ENCODE assay signal across 28 cellular contexts in genomic region chr22:24576793-24577192, GRCh38. TPM values are rescaled to one million over a fixed set of nuclear protein-coding genes. Genes with fewer than 3 reads are reported as not detected.
A peak's percentile ranks its signal among the peaks of the same experiment; 100 is the strongest.
DNase-seq lines count a peak whose midpoint lies in the region; ATAC-seq lines count a peak whose summit lies in the region.
"Had no signal": no experiment of that assay in that cellular context is flagged by ENCODE, and none has a peak within 500 bp of the region (broad histone marks: within the 10 kb centered on the region; RNA-seq: fewer than 3 reads in every experiment).

No MANE protein-coding gene starts in this region.

- peak overlapping the region; percentile 66 for H3K27ac Mint-ChIP-seq in activated naive CD8-positive, alpha-beta T cell
- no peak overlapping the region for H3K27ac Mint-ChIP-seq in activated naive CD8-positive, alpha-beta T cell treated with anti-CD3 and anti-CD28 coated beads for 36 hours
- peak overlapping the region; percentile 6 for H3K27ac Mint-ChIP-seq in activated naive CD8-positive, alpha-beta T cell treated with anti-CD3 and anti-CD28 coated beads, Interleukin-2, amount 50 U/mL, for 24 hours
- peak overlapping the region; percentile 23 for H3K27ac Mint-ChIP-seq in stimulated activated memory B cell treated with anti-CD40 and anti-IgM and Interleukin-4, amounts not matched to agents 10 μg/mL and 1 μg/mL and 100 μg/mL, for 72 hours
- H3K27ac Mint-ChIP-seq: activated CD4-positive, alpha-beta memory T cell treated with anti-CD3 and anti-CD28 coated beads, Interleukin-2, amount 10 ng/mL, durations not matched to agents 7 days and 5 days; B cell had no signal

- no peak for ATAC-seq in activated naive CD8-positive, alpha-beta T cell treated with anti-CD3 and anti-CD28 coated beads, Interleukin-2, amount 50 U/mL, for 24 hours
- ATAC-seq in left lobe of liver, result peak; percentile 67
- no peak for ATAC-seq in stimulated activated memory B cell treated with anti-CD40 and anti-IgM and Interleukin-4, amounts not matched to agents 10 μg/mL and 1 μg/mL and 100 μg/mL, for 72 hours
- ATAC-seq in GM19452 (IDR thresholded peaks at IDR 0.05; ENCODE audit: unreplicated experiment), result no peak
- ATAC-seq: body of pancreas had no signal

- H3K9me3 Mint-ChIP-seq in activated naive CD8-positive, alpha-beta T cell (ENCODE audit: low read depth), result no peaks in the 10 kb centered on the region
- H3K9me3 Mint-ChIP-seq in activated naive CD8-positive, alpha-beta T cell treated with anti-CD3 and anti-CD28 coated beads for 36 hours, result no peaks in the 10 kb centered on the region
- H3K9me3 Mint-ChIP-seq in activated naive CD8-positive, alpha-beta T cell treated with anti-CD3 and anti-CD28 coated beads, Interleukin-2, amount 50 U/mL, for 24 hours, result no peaks in the 10 kb centered on the region
- no peaks in the 10 kb centered on the region for H3K9me3 Mint-ChIP-seq in stimulated activated memory B cell treated with anti-CD40 and anti-IgM and Interleukin-4, amounts not matched to agents 10 μg/mL and 1 μg/mL and 100 μg/mL, for 72 hours
- H3K9me3 Mint-ChIP-seq: activated CD4-positive, alpha-beta memory T cell treated with anti-CD3 and anti-CD28 coated beads, Interleukin-2, amount 10 ng/mL, durations not matched to agents 7 days and 5 days had no signal

- no peak overlapping the region for H3K4me3 Mint-ChIP-seq in activated naive CD8-positive, alpha-beta T cell
- H3K4me3 Mint-ChIP-seq in activated naive CD8-positive, alpha-beta T cell treated with anti-CD3 and anti-CD28 coated beads for 36 hours, result no peak overlapping the region
- H3K4me3 Mint-ChIP-seq in activated naive CD8-positive, alpha-beta T cell treated with anti-CD3 and anti-CD28 coated beads, Interleukin-2, amount 50 U/mL, for 24 hours, result no peak overlapping the region
- H3K4me3 Mint-ChIP-seq in stimulated activated memory B cell treated with anti-CD40 and anti-IgM and Interleukin-4, amounts not matched to agents 10 μg/mL and 1 μg/mL and 100 μg/mL, for 72 hours, result no peak overlapping the region
- H3K4me3 Mint-ChIP-seq: activated CD4-positive, alpha-beta memory T cell treated with anti-CD3 and anti-CD28 coated beads, Interleukin-2, amount 10 ng/mL, durations not matched to agents 7 days and 5 days; B cell had no signal

- DNase-seq in activated naive CD8-positive, alpha-beta T cell treated with anti-CD3 and anti-CD28 coated beads for 36 hours, result no peak
- DNase-seq in activated naive CD8-positive, alpha-beta T cell treated with anti-CD3 and anti-CD28 coated beads, Interleukin-2, amount 50 U/mL, for 24 hours, result no peak
- no peak for DNase-seq in left lobe of liver (ENCODE audit: low spot score)
- no peak for DNase-seq in HK-2 (ENCODE audit: unreplicated experiment)
- DNase-seq in amygdala (lab: John Stamatoyannopoulos, UW), result no peak
- DNase-seq: ACHN; activated CD4-positive, alpha-beta memory T cell treated with anti-CD3 and anti-CD28 coated beads, Interleukin-2, amount 10 ng/mL, durations not matched to agents 7 days and 5 days; activated CD4-positive, CD25-positive, alpha-beta regulatory T cell treated with anti-CD3 and anti-CD28 coated beads, Interleukin-2, amount 50 U/mL, for 72 hours; activated effector memory CD4-positive, alpha-beta T cell treated with anti-CD3 and anti-CD28 coated beads, Interleukin-2, amount 50 U/mL, for 16 hours; adrenal gland; body of pancreas; hypothalamus; Karpas-422; left cardiac atrium; mesenchymal stem cell; NCI-H1417 treated with DMSO at 0.1 percent for 48 hours; NCI-H2029 treated with DMSO at 0.1 percent for 48 hours; NCI-H226; NCI-H526 treated with DMSO at 0.1 percent for 48 hours; PC-9; SK-N-SH; stimulated activated CD4-positive, alpha-beta T cell treated with anti-CD3 and anti-CD28 coated beads, Interleukin-2, amount 100 ng/mL, for 24 hours; stimulated activated CD8-positive, alpha-beta memory T cell treated with anti-CD3 and anti-CD28 coated beads, Interleukin-4, amount 100 ng/mL, for 48 hours; trophoblast cell had no signal

- no peaks in the 10 kb centered on the region for H3K4me1 Mint-ChIP-seq in activated naive CD8-positive, alpha-beta T cell (ENCODE audit: low read depth)
- no peaks in the 10 kb centered on the region for H3K4me1 Mint-ChIP-seq in activated naive CD8-positive, alpha-beta T cell treated with anti-CD3 and anti-CD28 coated beads for 36 hours
- H3K4me1 Mint-ChIP-seq in activated naive CD8-positive, alpha-beta T cell treated with anti-CD3 and anti-CD28 coated beads, Interleukin-2, amount 50 U/mL, for 24 hours, result no peaks in the 10 kb centered on the region
- no peaks in the 10 kb centered on the region for H3K4me1 Mint-ChIP-seq in stimulated activated memory B cell treated with anti-CD40 and anti-IgM and Interleukin-4, amounts not matched to agents 10 μg/mL and 1 μg/mL and 100 μg/mL, for 72 hours
- H3K4me1 Mint-ChIP-seq: activated CD4-positive, alpha-beta memory T cell treated with anti-CD3 and anti-CD28 coated beads, Interleukin-2, amount 10 ng/mL, durations not matched to agents 7 days and 5 days; B cell had no signal

- no peaks in the 10 kb centered on the region for H3K27me3 Mint-ChIP-seq in activated naive CD8-positive, alpha-beta T cell
- H3K27me3 Mint-ChIP-seq in activated naive CD8-positive, alpha-beta T cell treated with anti-CD3 and anti-CD28 coated beads for 36 hours, result no peaks in the 10 kb centered on the region
- H3K27me3 Mint-ChIP-seq in activated naive CD8-positive, alpha-beta T cell treated with anti-CD3 and anti-CD28 coated beads, Interleukin-2, amount 50 U/mL, for 24 hours, result no peaks in the 10 kb centered on the region
- no peaks in the 10 kb centered on the region for H3K27me3 Mint-ChIP-seq in stimulated activated memory B cell treated with anti-CD40 and anti-IgM and Interleukin-4, amounts not matched to agents 10 μg/mL and 1 μg/mL and 100 μg/mL, for 72 hours
- H3K27me3 Mint-ChIP-seq: activated CD4-positive, alpha-beta memory T cell treated with anti-CD3 and anti-CD28 coated beads, Interleukin-2, amount 10 ng/mL, durations not matched to agents 7 days and 5 days; B cell had no signal

- H3K36me3 Mint-ChIP-seq in activated naive CD8-positive, alpha-beta T cell, result peaks cover 1% of the 10 kb centered on the region
- H3K36me3 Mint-ChIP-seq in activated naive CD8-positive, alpha-beta T cell treated with anti-CD3 and anti-CD28 coated beads for 36 hours, result peaks cover 21% of the 10 kb centered on the region
- peaks cover 31% of the 10 kb centered on the region for H3K36me3 Mint-ChIP-seq in activated naive CD8-positive, alpha-beta T cell treated with anti-CD3 and anti-CD28 coated beads, Interleukin-2, amount 50 U/mL, for 24 hours (ENCODE audit: low read depth)
- peaks cover 43% of the 10 kb centered on the region for H3K36me3 Mint-ChIP-seq in stimulated activated memory B cell treated with anti-CD40 and anti-IgM and Interleukin-4, amounts not matched to agents 10 μg/mL and 1 μg/mL and 100 μg/mL, for 72 hours

RNA-seq across cellular contexts. Expression of gene LRRC75B, which starts 16.1 kb away (rescaled TPM):
- 1 to 10 TPM in 1 of 2 experiments, under 1 TPM in 1; 0.91 to 1.1 TPM for total RNA-seq in activated naive CD8-positive, alpha-beta T cell treated with anti-CD3 and anti-CD28 coated beads for 36 hours
- total RNA-seq in left lobe of liver, result 37.7 TPM

RNA-seq across cellular contexts. Expression of gene SNRPD3, which starts 21.0 kb away (rescaled TPM):
- total RNA-seq in activated naive CD8-positive, alpha-beta T cell treated with anti-CD3 and anti-CD28 coated beads for 36 hours, result 100 to 1,000 TPM; 221 to 222 TPM
- total RNA-seq in left lobe of liver, result 37.7 TPM

RNA-seq across cellular contexts. Expression of gene GUCD1, which starts 21.9 kb away (rescaled TPM):
- 100 to 1,000 TPM; 127 to 145 TPM for total RNA-seq in activated naive CD8-positive, alpha-beta T cell treated with anti-CD3 and anti-CD28 coated beads for 36 hours
- 192 TPM for total RNA-seq in left lobe of liver

RNA-seq across cellular contexts. Expression of gene GGT1, which starts 26.2 kb away (rescaled TPM):
- total RNA-seq in activated naive CD8-positive, alpha-beta T cell treated with anti-CD3 and anti-CD28 coated beads for 36 hours, result 10 to 100 TPM; 11.1 to 12.3 TPM
- total RNA-seq in left lobe of liver, result 166 TPM

Comparison
In these comparisons a context has a peak if more than half of its experiments do, and no peak if none do; other contexts are left out.
1. RNA of gene LRRC75B, which starts 16.1 kb away (total RNA-seq): 37.7 TPM in left lobe of liver (single experiment); 0.91 to 1.1 TPM in activated naive CD8-positive, alpha-beta T cell treated with anti-CD3 and anti-CD28 coated beads for 36 hours; every median in the first group is over 10 times any median in the second.